9 cellular contexts compared by ENCODE assay signal in genomic region chrX:111098874-111099273, GRCh38. TPM values are rescaled to one million over a fixed set of nuclear protein-coding genes. Genes with fewer than 3 reads are reported as not detected.
DNase-seq lines count a peak whose midpoint lies in the region; ATAC-seq, FAIRE-seq and TF ChIP-seq lines count a peak whose summit lies in the region.
"Had no signal": no experiment of that assay in that cellular context is flagged by ENCODE, and none has a peak within 500 bp of the region (broad histone marks: within the 10 kb centered on the region; RNA-seq: fewer than 3 reads in every experiment).

No MANE protein-coding gene starts in this region.

- POLR2A ChIA-PET in A549 (lab: Yijun Ruan, JAX): interaction anchor here (0.7 kb wide), 1 partner anchor 1196 kb away, joined by 3 read pairs; no protein-coding TSS in a partner anchor

- H3K4me3 Mint-ChIP-seq in activated naive CD4-positive, alpha-beta T cell treated with anti-CD3 and anti-CD28 coated beads, Interleukin-2, amount 10 ng/mL, durations not matched to agents 7 days and 5 days: no peak overlapping the region
- H3K4me3 Mint-ChIP-seq: stimulated activated naive CD8-positive, alpha-beta T cell treated with anti-CD3 and anti-CD28 coated beads, Interleukin-15, Interleukin-2, amounts not matched to agents 100 ng/mL and 50 ng/mL, for 24 hours had no signal

- H3K27me3 Mint-ChIP-seq in activated naive CD4-positive, alpha-beta T cell treated with anti-CD3 and anti-CD28 coated beads, Interleukin-2, amount 10 ng/mL, durations not matched to agents 7 days and 5 days: peaks cover 17% of the 10 kb centered on the region

- no peak for TF ChIP-seq EP300 in A549 (IDR thresholded peaks at IDR 0.05)

- TF ChIP-seq RAD21 in A549 (conservative IDR thresholded peaks at IDR 0.05 in 1 of 2, IDR thresholded peaks at IDR 0.05 in 1 of 2): 0 out of 5 replicates have a peak, but pooled peaks of 1 of the 2 experiments have one; percentile 9

- H3K9me3 ChIP-seq in A549: no peaks in the 10 kb centered on the region
- no peaks in the 10 kb centered on the region for H3K9me3 ChIP-seq in right cardiac atrium (ENCODE audit: control insufficient read depth, low read length)

- no peak overlapping the region for H3K27ac ChIP-seq in A549
- H3K27ac ChIP-seq in right cardiac atrium (ENCODE audit: low read length): no peak overlapping the region

- peak; percentile 45 for TF ChIP-seq CTCF in A549 (IDR thresholded peaks at IDR 0.05)

- no peaks in the 10 kb centered on the region for H3K27me3 ChIP-seq in right cardiac atrium (ENCODE audit: control insufficient read depth, insufficient read depth)

- DNase-seq in A549 (ENCODE audit: low read depth in 1 of 2, low spot score in 1 of 2) (peak; percentile 31 to 47), GM18507 (ENCODE audit: extremely low spot score, insufficient read length, low read depth) (peak; percentile 9), SHP77 treated with DMSO at 0.1 percent for 48 hours (lab: John Stamatoyannopoulos, UW) (peak; percentile 12), right cardiac atrium (peak; percentile 31 to 60 (median 57)), GOT3 (lab: John Stamatoyannopoulos, UW) (no peak)
- peak; percentile 70 for DNase-seq in activated naive CD4-positive, alpha-beta T cell treated with anti-CD3 and anti-CD28 coated beads, Interleukin-2, amount 10 ng/mL, durations not matched to agents 7 days and 5 days
- DNase-seq in stimulated activated CD4-positive, alpha-beta T cell treated with anti-CD3 and anti-CD28 coated beads, Interleukin-15, amount 100 ng/mL, for 1 hour (ENCODE audit: low read depth in 1 of 2, low spot score in 1 of 2): peak; percentile 26 to 44

- 54% methylated on average over 9 of the region's 22 CpGs for WGBS in A549 (ENCODE audit: missing lambda C conversion rate)
- 25% methylated on average over 22 of the region's 22 CpGs for WGBS in right cardiac atrium

- H3K27ac Mint-ChIP-seq in activated naive CD4-positive, alpha-beta T cell treated with anti-CD3 and anti-CD28 coated beads, Interleukin-2, amount 10 ng/mL, durations not matched to agents 7 days and 5 days: no peak overlapping the region
- H3K27ac Mint-ChIP-seq: stimulated activated naive CD8-positive, alpha-beta T cell treated with anti-CD3 and anti-CD28 coated beads, Interleukin-15, Interleukin-2, amounts not matched to agents 100 ng/mL and 50 ng/mL, for 24 hours had no signal

- H3K9me3 Mint-ChIP-seq in activated naive CD4-positive, alpha-beta T cell treated with anti-CD3 and anti-CD28 coated beads, Interleukin-2, amount 10 ng/mL, durations not matched to agents 7 days and 5 days: no peaks in the 10 kb centered on the region
- H3K9me3 Mint-ChIP-seq: stimulated activated naive CD8-positive, alpha-beta T cell treated with anti-CD3 and anti-CD28 coated beads, Interleukin-15, Interleukin-2, amounts not matched to agents 100 ng/mL and 50 ng/mL, for 24 hours had no signal

- H3K4me2 ChIP-seq in A549: no peak overlapping the region

- CTCF ChIA-PET in A549 (lab: Yijun Ruan, JAX): interaction anchor here (0.5 to 3.1 kb wide), 16 partner anchors 8 to 757 kb away, joined by 3 to 23 read pairs (median 4); no protein-coding TSS in a partner anchor
- CTCF ChIA-PET in activated naive CD4-positive, alpha-beta T cell treated with anti-CD3 and anti-CD28 coated beads, Interleukin-2, amount 10 ng/mL, durations not matched to agents 7 days and 5 days (lab: Charles Lee): interaction anchor here (1.0 to 1.1 kb wide), 4 partner anchors 25 to 148 kb away, joined by 3 to 4 read pairs (median 3); no protein-coding TSS in a partner anchor

- H3K36me3 Mint-ChIP-seq in activated naive CD4-positive, alpha-beta T cell treated with anti-CD3 and anti-CD28 coated beads, Interleukin-2, amount 10 ng/mL, durations not matched to agents 7 days and 5 days: no peaks in the 10 kb centered on the region

- ATAC-seq in A549: peak in 1 of 2 experiments; percentile 73; a peak in 3 of 6 replicates
- ATAC-seq in HG03066 (IDR thresholded peaks at IDR 0.05; ENCODE audit: low read depth, unreplicated experiment): peak; percentile 71
- ATAC-seq in right cardiac atrium: no peak

- TF ChIP-seq POLR2A in A549 (IDR thresholded peaks at IDR 0.05; ENCODE audit: low read length): no peak

- no peak for FAIRE-seq in A549 (lab: Jason Lieb, UNC)
- FAIRE-seq in GM18507 (lab: Jason Lieb, UNC): peak; percentile 67

- peaks cover 17% of the 10 kb centered on the region for H3K4me1 Mint-ChIP-seq in activated naive CD4-positive, alpha-beta T cell treated with anti-CD3 and anti-CD28 coated beads, Interleukin-2, amount 10 ng/mL, durations not matched to agents 7 days and 5 days

- no peak overlapping the region for H3K4me3 ChIP-seq in A549
- no peak overlapping the region for H3K4me3 ChIP-seq in right cardiac atrium (ENCODE audit: low read length)

- intact Hi-C loops in right cardiac atrium (cut with DNase I): no loop called here

- H3K4me1 ChIP-seq in A549 (no peaks in the 10 kb centered on the region), right cardiac atrium (ENCODE audit: control insufficient read depth, insufficient read depth, low read length) (no peaks in the 10 kb centered on the region)

TF ChIP-seq in A549, 52 proteins besides CTCF, POLR2A, EP300 and RAD21:
- TF ChIP-seq SMC3 (IDR thresholded peaks at IDR 0.05) (0 out of 3 replicates have a peak, but pooled peaks have one; percentile 13), EHMT2 (IDR thresholded peaks at IDR 0.05; ENCODE audit: low read depth) (no peak)

RNA-seq across cellular contexts. Expression of gene PAK3, which starts 2.9 kb away (rescaled TPM):
- polyA plus RNA-seq in A549 (2011; rRNA removed) (0.12 and 0.17 TPM in 2 replicates), A549 (2017; fragmentation: RNase III; extraction: RNeasy Plus Mini Kit Qiagen cat#74134 plus additional on column Dnase treatment) (0.03 to 0.15 TPM (median 0.06 TPM) in 3 replicates), right cardiac atrium (0.02 TPM)
- 0.03 and 0.05 TPM in 2 replicates for polyA plus RNA-seq in A549 (2012; cell fraction: cytosol; rRNA removed)
- polyA plus RNA-seq in A549 (2012; cell fraction: nucleus; rRNA removed): 0.04 TPM in 1 of 2 replicates, not detected in the other
- 0.17 and 0.19 TPM in 2 replicates for polyA minus RNA-seq in A549 (2011; rRNA and poly(A)+ RNA removed)
- total RNA-seq in right cardiac atrium: 1 to 10 TPM in 1 of 4 donors, under 1 TPM in 3; 0.56 to 1.3 (median 0.77) TPM
